In the genomic region with DNA sequence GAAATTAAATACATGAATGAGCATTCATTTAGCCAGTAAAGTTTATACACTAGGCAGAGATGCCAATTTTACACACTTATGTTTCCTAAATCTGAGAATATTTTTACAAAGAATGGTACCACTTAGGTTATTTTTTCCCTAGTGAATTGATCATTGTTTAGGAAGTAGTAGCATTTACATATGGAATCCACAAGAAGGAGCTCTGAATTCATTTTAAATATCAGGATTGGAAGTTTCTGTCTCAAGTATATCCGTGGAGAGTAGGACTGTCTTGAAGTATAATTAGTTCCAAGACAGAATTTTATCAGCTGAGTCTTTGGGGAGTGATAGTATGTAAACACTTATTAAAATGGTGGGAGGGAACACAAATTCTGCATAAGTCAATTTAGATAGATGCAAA, we compare ENCODE assay signal across 12 cellular contexts.
DNase-seq lines count a peak whose midpoint lies in the region; FAIRE-seq and TF ChIP-seq lines count a peak whose summit lies in the region.
"Had no signal": no experiment of that assay in that cellular context is flagged by ENCODE, and none has a peak within 500 bp of the region (broad histone marks: within the 10 kb centered on the region; RNA-seq: fewer than 3 reads in every experiment).

No MANE protein-coding gene starts in this region.

- no peak overlapping the region for H3K4me3 ChIP-seq in fibroblast of pulmonary artery (replicated peaks; ENCODE audit: low read depth, low read length)
- H3K4me3 ChIP-seq: BLaER1, stomach had no signal

- no peak for TF ChIP-seq CTCF in fibroblast of pulmonary artery (IDR thresholded peaks at IDR 0.05; ENCODE audit: low read length, missing control alignments)

- TF ChIP-seq POLR2A in GM12891 (IDR thresholded peaks at IDR 0.05; ENCODE audit: low read depth, low read length) = no peak

- peak; percentile 12 for DNase-seq in SHP77 treated with DMSO at 0.1 percent for 48 hours (lab: John Stamatoyannopoulos, UW)
- no peak for DNase-seq in SHP77 (lab: John Stamatoyannopoulos, UW)
- peak; percentile 40 for DNase-seq in RKO (ENCODE audit: low spot score)
- DNase-seq in fibroblast of pulmonary artery (ENCODE audit: low read depth) = peak; percentile 6
- peak; percentile 22 for DNase-seq in retina
- DNase-seq in GM12891 (ENCODE audit: insufficient read length, low spot score) = no peak
- no peak for DNase-seq in activated CD8-positive, alpha-beta memory T cell treated with anti-CD3 and anti-CD28 coated beads, Interleukin-2, amount 50 U/mL, for 4 hours
- no peak for DNase-seq in DMS153 treated with DMSO at 0.1 percent for 48 hours (lab: John Stamatoyannopoulos, UW; ENCODE audit: unreplicated experiment)
- DNase-seq: mammary epithelial cell, stomach, T-helper 9 cell had no signal

- no peak for FAIRE-seq in GM12891 (lab: Jason Lieb, UNC)

TF ChIP-seq in GM12891, 5 proteins besides CTCF, POLR2A, EP300 and RAD21:
- no peak for TF ChIP-seq POLR2AphosphoS5 (IDR thresholded peaks at IDR 0.05; ENCODE audit: low read depth, low read length)
- TF ChIP-seq TAF1 (IDR thresholded peaks at IDR 0.05; ENCODE audit: low read depth, low read length) = no peak
- no peak for TF ChIP-seq SPI1 (IDR thresholded peaks at IDR 0.05; ENCODE audit: low read depth, low read length)
- no peak for TF ChIP-seq POU2F2 (IDR thresholded peaks at IDR 0.05; ENCODE audit: low read depth, low read length)
- TF ChIP-seq PAX5 (IDR thresholded peaks at IDR 0.05; ENCODE audit: insufficient read depth, low read length, severe bottlenecking) = no peak
TF ChIP-seq in GM12891: peak in this region for 0.

Comparison
In these comparisons a context has a peak if more than half of its experiments do, and no peak if none do; other contexts are left out.
1. DNase-seq: peak in SHP77 treated with DMSO at 0.1 percent for 48 hours (single experiment), RKO (single experiment), fibroblast of pulmonary artery (single experiment) and retina (single experiment); none in SHP77 (0 of 2), GM12891 (single experiment), activated CD8-positive, alpha-beta memory T cell treated with anti-CD3 and anti-CD28 coated beads, Interleukin-2, amount 50 U/mL, for 4 hours (single experiment) and DMS153 treated with DMSO at 0.1 percent for 48 hours (single experiment).